ENCODE assay signal across 37 cellular contexts in the genomic region with DNA sequence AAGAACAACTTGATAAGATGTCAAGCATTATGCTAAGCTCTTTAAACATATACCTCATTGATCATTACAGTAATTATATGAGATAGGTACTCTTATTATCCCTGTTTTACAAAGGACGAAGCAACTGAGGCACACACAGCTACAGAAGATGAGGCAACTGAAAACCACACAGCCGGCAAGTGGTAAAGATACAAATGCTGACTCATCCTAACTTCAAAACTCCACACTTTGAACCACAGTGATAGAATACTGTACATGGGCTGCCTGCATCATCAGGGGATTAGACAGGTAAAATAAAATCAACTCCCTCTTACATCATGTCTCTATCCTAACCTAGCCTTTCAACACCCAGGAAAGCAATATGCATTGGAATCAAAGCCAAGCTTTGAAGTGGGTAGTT. TPM values are rescaled to one million over a fixed set of nuclear protein-coding genes. Genes with fewer than 3 reads are reported as not detected.
"Had no signal": no experiment of that assay in that cellular context is flagged by ENCODE, and none has a peak within 500 bp of the region (broad histone marks: within the 10 kb centered on the region; RNA-seq: fewer than 3 reads in every experiment).

No MANE protein-coding gene starts in this region.

- H3K27ac Mint-ChIP-seq: activated CD4-positive, alpha-beta memory T cell treated with anti-CD3 and anti-CD28 coated beads, Interleukin-2, amount 10 ng/mL, durations not matched to agents 7 days and 5 days; activated CD8-positive, alpha-beta memory T cell treated with anti-CD3 and anti-CD28 coated beads, Interleukin-2, amount 10 ng/mL, durations not matched to agents 7 days and 5 days; activated naive CD4-positive, alpha-beta T cell treated with anti-CD3 and anti-CD28 coated beads, Interleukin-2, amount 50 U/mL, for 24 hours; activated T-cell treated with anti-CD3 and anti-CD28 coated beads, Interleukin-2, amount 50 U/mL, for 72 hours; activated T-helper 2 cell treated with anti-CD3 and anti-CD28 coated beads, Interferon-gamma antibody, Interleukin-2, Interleukin-4, amounts not matched to agents 10 μg/mL and 5 μg/mL and 100 μg/mL, durations not matched to agents 14 hours and 24 hours and 36 hours had no signal

- H3K36me3 Mint-ChIP-seq: activated CD8-positive, alpha-beta memory T cell treated with anti-CD3 and anti-CD28 coated beads, Interleukin-2, amount 10 ng/mL, durations not matched to agents 7 days and 5 days; activated naive CD4-positive, alpha-beta T cell treated with anti-CD3 and anti-CD28 coated beads, Interleukin-2, amount 50 U/mL, for 24 hours had no signal

- ATAC-seq: activated CD8-positive, alpha-beta memory T cell treated with anti-CD3 and anti-CD28 coated beads, Interleukin-2, amount 10 ng/mL, durations not matched to agents 7 days and 5 days; PC-3; Right ventricle myocardium inferior; SK-N-SH treated with all-trans-retinoic acid at 6 μM for 48 hours had no signal

- H3K27ac ChIP-seq: cardiac muscle cell, Peyer's patch, RWPE1, WERI-Rb-1 had no signal

- H3K4me1 Mint-ChIP-seq: activated CD4-positive, alpha-beta memory T cell treated with anti-CD3 and anti-CD28 coated beads, Interleukin-2, amount 10 ng/mL, durations not matched to agents 7 days and 5 days; activated naive CD4-positive, alpha-beta T cell treated with anti-CD3 and anti-CD28 coated beads, Interleukin-2, amount 50 U/mL, for 24 hours; central memory CD8-positive, alpha-beta T cell had no signal

- H3K27me3 ChIP-seq: cardiac muscle cell, MG63, Peyer's patch had no signal

- DNase-seq: activated CD4-positive, alpha-beta memory T cell treated with anti-CD3 and anti-CD28 coated beads, Interleukin-2, amount 10 ng/mL, durations not matched to agents 7 days and 5 days; activated CD4-positive, alpha-beta T cell treated with anti-CD3 and anti-CD28 coated beads for 1 hour; activated CD4-positive, alpha-beta T cell treated with anti-CD3 and anti-CD28 coated beads for 48 hours; activated CD4-positive, CD25-positive, alpha-beta regulatory T cell; activated CD8-positive, alpha-beta memory T cell treated with anti-CD3 and anti-CD28 coated beads for 24 hours; activated CD8-positive, alpha-beta memory T cell treated with anti-CD3 and anti-CD28 coated beads, Interleukin-2, amount 10 ng/mL, durations not matched to agents 7 days and 5 days; activated CD8-positive, alpha-beta memory T cell treated with anti-CD3 and anti-CD28 coated beads, Interleukin-2, amount 50 U/mL, for 48 hours; activated gamma-delta T cell; activated naive CD4-positive, alpha-beta T cell treated with Interleukin-2 at 50 U/mL for 16 hours; activated T-cell treated with anti-CD3 and anti-CD28 coated beads, Interleukin-2, amount 50 U/mL, for 1 hour; amniotic stem cell; aorta; Kasumi-1; KG1; MG63; NCI-H1417 treated with DMSO at 0.1 percent for 48 hours; NCI-H187 treated with DMSO at 0.1 percent for 48 hours; NCI-H2081; NCI-H2171 treated with DMSO at 0.1 percent for 48 hours; NCI-H2227 treated with DMSO at 0.1 percent for 48 hours; NCI-H524 treated with DMSO at 0.1 percent for 48 hours; PC-3; Peyer's patch; SIG-M5; T-helper 1 cell; T-helper 9 cell; WERI-Rb-1 had no signal

- H3K9me3 ChIP-seq: MG63, Peyer's patch had no signal

- H3K4me3 ChIP-seq: cardiac muscle cell, MG63, Peyer's patch had no signal

- H3K4me3 Mint-ChIP-seq: activated CD4-positive, alpha-beta memory T cell treated with anti-CD3 and anti-CD28 coated beads, Interleukin-2, amount 10 ng/mL, durations not matched to agents 7 days and 5 days; activated CD8-positive, alpha-beta memory T cell treated with anti-CD3 and anti-CD28 coated beads, Interleukin-2, amount 10 ng/mL, durations not matched to agents 7 days and 5 days; activated naive CD4-positive, alpha-beta T cell treated with anti-CD3 and anti-CD28 coated beads, Interleukin-2, amount 50 U/mL, for 24 hours; activated T-cell treated with anti-CD3 and anti-CD28 coated beads, Interleukin-2, amount 50 U/mL, for 72 hours; central memory CD8-positive, alpha-beta T cell had no signal

- H3K4me1 ChIP-seq: Peyer's patch had no signal

- H3K36me3 ChIP-seq: cardiac muscle cell, MG63, Peyer's patch, WERI-Rb-1 had no signal

- H3K9me3 Mint-ChIP-seq: activated CD4-positive, alpha-beta memory T cell treated with anti-CD3 and anti-CD28 coated beads, Interleukin-2, amount 10 ng/mL, durations not matched to agents 7 days and 5 days; activated naive CD4-positive, alpha-beta T cell treated with anti-CD3 and anti-CD28 coated beads, Interleukin-2, amount 50 U/mL, for 24 hours; activated T-helper 2 cell treated with anti-CD3 and anti-CD28 coated beads, Interferon-gamma antibody, Interleukin-2, Interleukin-4, amounts not matched to agents 10 μg/mL and 5 μg/mL and 100 μg/mL, durations not matched to agents 14 hours and 24 hours and 36 hours; central memory CD8-positive, alpha-beta T cell had no signal

- H3K27me3 Mint-ChIP-seq: activated CD4-positive, alpha-beta memory T cell treated with anti-CD3 and anti-CD28 coated beads, Interleukin-2, amount 10 ng/mL, durations not matched to agents 7 days and 5 days; activated CD8-positive, alpha-beta memory T cell treated with anti-CD3 and anti-CD28 coated beads, Interleukin-2, amount 10 ng/mL, durations not matched to agents 7 days and 5 days; activated naive CD4-positive, alpha-beta T cell treated with anti-CD3 and anti-CD28 coated beads, Interleukin-2, amount 50 U/mL, for 24 hours had no signal

RNA-seq across cellular contexts. Expression of a gene that starts 47.8 kb away (rescaled TPM):
- total RNA-seq: activated T-helper 2 cell treated with anti-CD3 and anti-CD28 coated beads, Interferon-gamma antibody, Interleukin-2, Interleukin-4, amounts not matched to agents 10 μg/mL and 5 μg/mL and 100 μg/mL, durations not matched to agents 14 hours and 24 hours and 36 hours; chondrocyte; NCI-H460; PC-3; Peyer's patch had no signal
